Comparison of ENCODE assay signal across 11 cellular contexts in the genomic region with DNA sequence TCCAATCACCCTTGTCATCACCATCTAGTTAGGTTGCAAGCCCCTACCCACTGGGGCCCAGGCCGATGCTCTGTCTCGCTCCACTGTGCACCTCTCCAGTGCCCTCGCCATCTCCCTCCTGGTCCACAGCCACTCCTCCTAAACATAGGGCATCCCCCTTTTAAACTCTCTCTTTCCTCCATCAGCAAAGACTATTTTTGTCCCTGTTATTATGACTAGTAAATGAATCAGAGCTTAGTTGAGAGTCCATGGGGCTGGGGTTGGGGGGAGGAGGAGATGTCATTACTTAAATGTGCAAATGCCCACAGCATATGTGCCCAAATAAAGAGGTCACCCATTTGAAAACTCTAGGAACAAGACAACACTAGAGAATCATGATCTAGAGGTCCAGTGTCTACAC.
"Had no signal": no experiment of that assay in that cellular context is flagged by ENCODE, and none has a peak within 500 bp of the region (broad histone marks: within the 10 kb centered on the region; RNA-seq: fewer than 3 reads in every experiment).

No MANE protein-coding gene starts in this region.

- ATAC-seq: effector memory CD8-positive, alpha-beta T cell; naive thymus-derived CD8-positive, alpha-beta T cell; right lobe of liver; WTC11 had no signal

- DNase-seq: activated CD4-positive, alpha-beta T cell treated with anti-CD3 and anti-CD28 coated beads, Interleukin-2, amount 10 ng/mL, durations not matched to agents 7 days and 5 days; activated CD8-positive, alpha-beta memory T cell treated with anti-CD3 and anti-CD28 coated beads for 24 hours; activated T-cell treated with anti-CD3 and anti-CD28 coated beads for 4 hours; amygdala; effector memory CD8-positive, alpha-beta T cell; naive thymus-derived CD8-positive, alpha-beta T cell; right lobe of liver; stimulated activated CD4-positive, alpha-beta T cell treated with anti-CD3 and anti-CD28 coated beads, Interleukin-2, amount 100 ng/mL, for 24 hours; stimulated activated naive CD4-positive, alpha-beta T cell; upper lobe of left lung had no signal

- H3K27me3 ChIP-seq: right lobe of liver, upper lobe of left lung had no signal

- H3K36me3 ChIP-seq: right lobe of liver, upper lobe of left lung had no signal

- H3K9me3 ChIP-seq: right lobe of liver, upper lobe of left lung had no signal

- H3K4me3 ChIP-seq: right lobe of liver, upper lobe of left lung had no signal
